Comparison of ENCODE assay signal across 15 cellular contexts in the genomic region with DNA sequence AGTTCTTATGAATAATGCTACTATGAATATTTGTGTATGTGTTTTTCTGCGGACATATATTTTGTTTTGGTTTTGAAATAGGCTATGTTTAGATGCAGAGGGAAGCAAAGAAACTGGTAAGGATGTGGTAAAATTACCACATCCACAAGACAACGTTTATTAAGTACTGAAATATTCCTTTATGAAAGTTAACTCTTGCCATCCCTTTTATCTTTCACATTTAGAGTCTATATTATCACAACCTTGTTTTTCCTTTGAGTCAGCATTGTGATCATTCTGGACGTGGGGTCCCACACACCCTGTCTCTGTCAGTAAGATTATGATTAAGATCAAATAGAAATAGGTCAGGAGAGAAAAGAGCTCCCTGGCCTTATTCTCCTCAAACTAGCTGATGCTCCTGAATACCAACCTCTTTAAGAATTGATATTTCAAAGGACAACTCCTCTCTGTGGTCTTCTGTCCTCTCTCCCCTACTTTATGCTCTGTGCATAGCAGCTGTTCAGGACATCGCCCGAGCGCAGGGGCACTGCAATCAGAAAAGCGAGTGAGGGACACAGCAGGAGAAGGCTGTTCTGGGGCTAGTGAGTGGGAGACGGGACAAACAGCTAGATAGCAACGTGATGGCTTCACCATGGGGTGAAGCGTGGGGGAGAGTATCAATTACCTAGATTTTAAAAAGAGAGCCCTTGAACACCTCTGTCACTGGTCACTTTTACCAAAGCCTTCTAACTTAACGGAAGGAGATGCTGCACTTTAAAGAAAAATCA. TPM values are rescaled to one million over a fixed set of nuclear protein-coding genes. Genes with fewer than 3 reads are reported as not detected.
DNase-seq lines count a peak whose midpoint lies in the region; ATAC-seq, FAIRE-seq and TF ChIP-seq lines count a peak whose summit lies in the region.
"Had no signal": no experiment of that assay in that cellular context is flagged by ENCODE, and none has a peak within 500 bp of the region (broad histone marks: within the 10 kb centered on the region; RNA-seq: fewer than 3 reads in every experiment).

No MANE protein-coding gene starts in this region.

- in situ Hi-C loops in HepG2 (cut with HindIII; ENCODE audit: extremely low pct_ligation_motif_present, low pct_unique_long_range_greater_than_20kb), result no loop called here
- in situ Hi-C loops in GM12878 (cut with MboI), result no loop called here

- H3K27me3 ChIP-seq in HepG2 (ENCODE audit: control insufficient read depth in 1 of 2, insufficient read depth in 2 of 2, low read length in 2 of 2) (no peaks in the 10 kb centered on the region), right lobe of liver (no peaks in the 10 kb centered on the region), GM12878 (replicated peaks in 1 of 2; ENCODE audit: control insufficient read depth in 2 of 2, insufficient read depth in 2 of 2, low read length in 1 of 2) (no peaks in the 10 kb centered on the region)
- H3K27me3 ChIP-seq: colonic mucosa had no signal

- DNase-seq in HepG2 (ENCODE audit: low spot score), result no peak
- no peak for DNase-seq in right lobe of liver
- peak; percentile 84 for DNase-seq in MV-4-11 (lab: John Stamatoyannopoulos, UW)
- DNase-seq in GM12878 (ENCODE audit: low read depth, low spot score), result no peak
- no peak for DNase-seq in NCI-H82 treated with DMSO at 0.1 percent for 48 hours (lab: John Stamatoyannopoulos, UW; ENCODE audit: unreplicated experiment)
- no peak for DNase-seq in middle frontal gyrus (ENCODE audit: extremely low spot score, low spot score)
- no peak for DNase-seq in stimulated activated naive CD4-positive, alpha-beta T cell (lab: John Stamatoyannopoulos, UW)
- DNase-seq in NCI-H146 (lab: John Stamatoyannopoulos, UW), result no peak
- DNase-seq: amygdala; colonic mucosa; DMS153; NCI-H1105; SK-N-SH; stimulated activated CD4-positive, alpha-beta T cell treated with anti-CD3 and anti-CD28 coated beads, Interleukin-4, amount 100 ng/mL, for 4 hours; WERI-Rb-1 had no signal

- H3K27ac ChIP-seq in HepG2 (ENCODE audit: extremely low read length, insufficient read depth, low read length) (no peak overlapping the region), right lobe of liver (no peak overlapping the region), GM12878 (ENCODE audit: control insufficient read depth, insufficient read depth) (no peak overlapping the region; the same call in 1 of the 2 replicates)
- H3K27ac ChIP-seq: colonic mucosa, WERI-Rb-1 had no signal

- H3K4me2 ChIP-seq in HepG2 (ENCODE audit: low read depth, low read length) (no peak overlapping the region), GM12878 (ENCODE audit: control insufficient read depth, insufficient read depth) (peak overlapping the region; percentile 30)
- H3K4me2 ChIP-seq: SK-N-SH had no signal

- peaks cover 22% of the 10 kb centered on the region for H3K4me1 ChIP-seq in HepG2 (ENCODE audit: insufficient read depth, low read length)
- no peaks in the 10 kb centered on the region for H3K4me1 ChIP-seq in right lobe of liver
- H3K4me1 ChIP-seq in GM12878 (ENCODE audit: control insufficient read depth, insufficient read depth, low read length), result peaks cover 17% of the 10 kb centered on the region
- H3K4me1 ChIP-seq: colonic mucosa had no signal

- RAD21 ChIA-PET in GM12878 (lab: Charles Lee; ENCODE audit: unreplicated experiment), result no interaction called here

- H4K20me1 ChIP-seq in HepG2 (ENCODE audit: insufficient read depth, low read length) (no peaks in the 10 kb centered on the region), GM12878 (ENCODE audit: control insufficient read depth, insufficient read depth) (no peaks in the 10 kb centered on the region)

- BruUV-seq in HepG2 (replicated peaks; lab: Mats Ljungman, UMichigan) (no TSS peak), GM12878 (replicated peaks; lab: Mats Ljungman, UMichigan) (no TSS peak)

- SMC1A ChIA-PET in GM12878 (lab: Charles Lee; ENCODE audit: uncharacterized antibody, unreplicated experiment), result interaction anchor here (1.1 to 1.6 kb wide), 2 partner anchors 10 to 51 kb away, joined by 3 to 4 read pairs; no protein-coding TSS in a partner anchor

- WGBS in HepG2 (ENCODE audit: low lambda C conversion rate), result 92% methylated on average over 11 of the region's 11 CpGs
- WGBS in right lobe of liver (ENCODE audit: insufficient coverage, low coverage, low lambda C conversion rate, missing lambda C conversion rate), result 65% methylated on average over 10 of the region's 11 CpGs
- 62% methylated on average over 11 of the region's 11 CpGs for WGBS in GM12878 (ENCODE audit: insufficient coverage, insufficient replicate concordance, low lambda C conversion rate, missing lambda C conversion rate)

- H3K4me3 ChIP-seq in HepG2 (replicated peaks in 1 of 3; ENCODE audit: insufficient read depth in 1 of 3, low read depth in 2 of 3, low read length in 3 of 3) (no peak overlapping the region), right lobe of liver (no peak overlapping the region), GM12878 (0 out of 2 replicates have a peak overlapping the region, but pooled peaks have one; percentile 2)
- H3K4me3 ChIP-seq: colonic mucosa had no signal

- H3K9me3 ChIP-seq in HepG2 (ENCODE audit: low read length), result no peaks in the 10 kb centered on the region
- no peaks in the 10 kb centered on the region for H3K9me3 ChIP-seq in right lobe of liver
- H3K9me3 ChIP-seq in GM12878 (replicated peaks; ENCODE audit: control insufficient read depth, insufficient read depth, low read length), result no peaks in the 10 kb centered on the region
- H3K9me3 ChIP-seq: colonic mucosa, SK-N-SH had no signal

- TF ChIP-seq RAD21 in HepG2 (CRISPR knock-in tag; IDR thresholded peaks at IDR 0.05) (no peak), GM12878 (IDR thresholded peaks at IDR 0.05; ENCODE audit: insufficient read depth, low read depth, low read length) (no peak)

- peak; percentile 23 for FAIRE-seq in HepG2 (lab: Jason Lieb, UNC)
- FAIRE-seq in GM12878 (lab: Jason Lieb, UNC), result no peak

- CTCF ChIA-PET in HepG2 (lab: Yijun Ruan, JAX; ENCODE audit: low intra/inter-chr PET ratio, low total read pairs), result no interaction called here
- CTCF ChIA-PET in GM12878 (lab: Yijun Ruan, JAX), result no interaction called here

- H3K9ac ChIP-seq in HepG2 (ENCODE audit: insufficient read depth, low read depth, low read length) (no peak overlapping the region), GM12878 (ENCODE audit: control insufficient read depth, insufficient read depth, low read length) (no peak overlapping the region)
- H3K9ac ChIP-seq: SK-N-SH had no signal

- TF ChIP-seq POLR2A in HepG2 (IDR thresholded peaks at IDR 0.05; ENCODE audit: insufficient read depth in 1 of 2, low read depth in 2 of 2, low read length in 2 of 2) (no peak), right lobe of liver (IDR thresholded peaks at IDR 0.05) (no peak), GM12878 (IDR thresholded peaks at IDR 0.05; ENCODE audit: low read depth, low read length) (no peak)

- H3K36me3 ChIP-seq in HepG2 (replicated peaks in 1 of 2; ENCODE audit: control insufficient read depth in 1 of 2, insufficient read depth in 2 of 2, low read length in 2 of 2), result no peaks in the 10 kb centered on the region
- no peaks in the 10 kb centered on the region for H3K36me3 ChIP-seq in right lobe of liver
- H3K36me3 ChIP-seq in GM12878 (ENCODE audit: control insufficient read depth in 2 of 2, insufficient read depth in 2 of 2, low read length in 1 of 2), result no peaks in the 10 kb centered on the region
- H3K36me3 ChIP-seq: colonic mucosa, WERI-Rb-1 had no signal

- TF ChIP-seq EP300 in HepG2 (IDR thresholded peaks at IDR 0.05; ENCODE audit: low read depth in 2 of 2, low read length in 2 of 2), result no peak
- TF ChIP-seq EP300 in HepG2 (CRISPR knock-in tag; IDR thresholded peaks at IDR 0.05; ENCODE audit: borderline replicate concordance), result no peak
- no peak for TF ChIP-seq EP300 in GM12878 (IDR thresholded peaks at IDR 0.05; ENCODE audit: borderline replicate concordance in 1 of 2, control insufficient read depth in 1 of 2, low read depth in 2 of 2, low read length in 2 of 2)

- intact Hi-C loops in HepG2 (cut with micrococcal nuclease; ENCODE audit: unreplicated experiment), result no loop called here
- intact Hi-C loops in right lobe of liver (cut with DNase I), result no loop called here
- intact Hi-C loops in GM12878 (cut with micrococcal nuclease; ENCODE audit: unreplicated experiment), result no loop called here

- H3K79me2 ChIP-seq in HepG2 (ENCODE audit: insufficient read depth, low read length) (peaks cover 7% of the 10 kb centered on the region), GM12878 (ENCODE audit: control insufficient read depth, insufficient read depth, low read length) (no peaks in the 10 kb centered on the region)

- no peak for ATAC-seq in HepG2
- ATAC-seq in right lobe of liver, result no peak
- ATAC-seq in GM12878, result peak; percentile 64

- no peak overlapping the region for H2AFZ ChIP-seq in HepG2 (ENCODE audit: low read length)
- H2AFZ ChIP-seq in GM12878 (ENCODE audit: control insufficient read depth, low read depth, low read length), result no peak overlapping the region

- TF ChIP-seq CTCF in HepG2 (CRISPR knock-in tag; IDR thresholded peaks at IDR 0.05), result no peak
- no peak for TF ChIP-seq CTCF in right lobe of liver (IDR thresholded peaks at IDR 0.05)
- TF ChIP-seq CTCF in GM12878 (IDR thresholded peaks at IDR 0.05 in 2 of 3, conservative IDR thresholded peaks at IDR 0.05 in 1 of 3; ENCODE audit: control insufficient read depth in 2 of 3, extremely low read depth in 1 of 3, insufficient read depth in 1 of 3, low read depth in 3 of 3, low read length in 3 of 3), result no peak

- POLR2A ChIA-PET in HepG2 (lab: Yijun Ruan, JAX) (no interaction called here), GM12878 (lab: Charles Lee) (no interaction called here)

RNA-seq across cellular contexts. Expression of a gene that starts 12.2 kb away (rescaled TPM):
- total RNA-seq in HepG2 (2016; rRNA removed; fragmentation: Illumina TruSeq; extraction: Trizol) (14.0 and 14.7 TPM in 2 replicates), right lobe of liver (1 to 10 TPM; 2.4 to 8.2 (median 4.6) TPM), GM12878 (2014; rRNA removed) (5.6 and 7.2 TPM in 2 replicates), GM12878 (2014; rRNA removed; fragmentation: Illumina TruSeq; extraction: Trizol) (7.9 and 10.5 TPM in 2 replicates), GM12878 (2021) (4.5 and 6.3 TPM in 2 replicates)
- 1.9 and 2.3 TPM in 2 replicates for total RNA-seq in HepG2 (2016; cell fraction: cytosol; rRNA removed; fragmentation: Illumina TruSeq; extraction: Trizol; ENCODE audit: low read depth)
- total RNA-seq in HepG2 (2016; cell fraction: insoluble cytoplasmic fraction; rRNA removed; fragmentation: Illumina TruSeq; extraction: Trizol), result 13.3 and 14.9 TPM in 2 replicates
- 5.6 and 5.7 TPM in 2 replicates for total RNA-seq in HepG2 (2016; cell fraction: membrane; rRNA removed; fragmentation: Illumina TruSeq; extraction: Trizol)
- total RNA-seq in HepG2 (2016; cell fraction: nucleus; rRNA removed; fragmentation: Illumina TruSeq; extraction: Trizol), result 20.0 and 27.8 TPM in 2 replicates
- polyA plus RNA-seq in HepG2 (2011; rRNA removed) (19.0 and 21.6 TPM in 2 replicates), GM12878 (2011; rRNA removed) (11.8 and 16.8 TPM in 2 replicates), GM12878 (2014; fragmentation: Illumina TruSeq; extraction: Trizol) (9.3 and 12.5 TPM in 2 replicates), GM12878 (2014; fragmentation: Nextera tagmentation; extraction: Ambion mirVana) (1 to 10 TPM; 4.6 to 5.9 TPM), GM12878 (2014; rRNA removed) (7.7 TPM in 2 replicates), GM12878 (2016; fragmentation: Nextera tagmentation; extraction: Ambion mirVana) (10 to 100 TPM; 10.9 to 12.1 TPM)
- 6.3 and 7.9 TPM in 2 replicates for polyA plus RNA-seq in HepG2 (2011; cell fraction: cytosol; rRNA removed)
- 37.6 and 40.5 TPM in 2 replicates for polyA plus RNA-seq in HepG2 (2011; cell fraction: nucleus; rRNA removed)
- 10.4 and 13.7 TPM in 2 replicates for polyA plus RNA-seq in HepG2 (2012)
- 1.4 and 2.0 TPM in 2 replicates for polyA plus RNA-seq in HepG2 (2016; cell fraction: cytosol; fragmentation: Illumina TruSeq; extraction: Trizol; ENCODE audit: low read depth)
- 12.8 and 14.8 TPM in 2 replicates for polyA plus RNA-seq in HepG2 (2016; cell fraction: insoluble cytoplasmic fraction; fragmentation: Illumina TruSeq; extraction: Trizol; ENCODE audit: low read depth)
- 3.1 and 4.1 TPM in 2 replicates for polyA plus RNA-seq in HepG2 (2016; cell fraction: membrane; fragmentation: Illumina TruSeq; extraction: Trizol; ENCODE audit: low read depth)
- polyA plus RNA-seq in HepG2 (2016; cell fraction: nucleus; fragmentation: Illumina TruSeq; extraction: Trizol; ENCODE audit: insufficient read depth, low read depth), result 48.0 and 48.1 TPM in 2 replicates
- polyA minus RNA-seq in HepG2 (2011; rRNA and poly(A)+ RNA removed; ENCODE audit: low replicate concordance), result 3.8 and 10.3 TPM in 2 replicates
- polyA minus RNA-seq in HepG2 (2011; cell fraction: cytosol; rRNA and poly(A)+ RNA removed), result 7.0 and 9.4 TPM in 2 replicates
- polyA minus RNA-seq in HepG2 (2011; cell fraction: nucleus; rRNA and poly(A)+ RNA removed), result 63.9 and 66.6 TPM in 2 replicates
- total RNA-seq in GM12878 (2013; cell fraction: nucleolus; rRNA removed), result 53.7 and 54.1 TPM in 2 replicates
- polyA plus RNA-seq in GM12878 (2011; ENCODE audit: low read depth), result 2.0 TPM
- 4.5 and 5.0 TPM in 2 replicates for polyA plus RNA-seq in GM12878 (2011; cell fraction: cytosol; rRNA removed)
- polyA plus RNA-seq in GM12878 (2011; cell fraction: nucleus; rRNA removed), result 16.1 and 18.1 TPM in 2 replicates
- 3.8 and 3.9 TPM in 2 replicates for polyA plus RNA-seq in GM12878 (2012)
- 8.4 and 12.7 TPM in 2 replicates for polyA minus RNA-seq in GM12878 (2011; rRNA and poly(A)+ RNA removed)
- polyA minus RNA-seq in GM12878 (2011; cell fraction: cytosol; rRNA and poly(A)+ RNA removed), result 2.7 and 5.3 TPM in 2 replicates
- polyA minus RNA-seq in GM12878 (2011; cell fraction: nucleus; rRNA and poly(A)+ RNA removed), result 12.6 and 18.1 TPM in 2 replicates
